11 cellular contexts compared by ENCODE assay signal in genomic region chr16:54171855-54172537, GRCh38.
DNase-seq lines count a peak whose midpoint lies in the region; ATAC-seq and TF ChIP-seq lines count a peak whose summit lies in the region.
"Had no signal": no experiment of that assay in that cellular context is flagged by ENCODE, and none has a peak within 500 bp of the region (broad histone marks: within the 10 kb centered on the region; RNA-seq: fewer than 3 reads in every experiment).

No MANE protein-coding gene starts in this region.

- no peaks in the 10 kb centered on the region for H3F3A ChIP-seq in GM23248 (ENCODE audit: insufficient read depth)

- DNase-seq in GM23248 (peak; percentile 19), NCI-H69 (lab: John Stamatoyannopoulos, UW) (peak; percentile 92), endodermal cell (peak; percentile 63), skeletal muscle cell (ENCODE audit: low read depth) (peak; percentile 47), NCI-H187 (lab: John Stamatoyannopoulos, UW) (no peak)
- no peak for DNase-seq in CD8-positive, alpha-beta T cell
- DNase-seq: activated T-cell treated with anti-CD3 and anti-CD28 coated beads, Interleukin-2, amount 50 U/mL, for 72 hours; HCEC 1CT; stimulated activated CD4-positive, alpha-beta T cell treated with anti-CD3 and anti-CD28 coated beads, Interleukin-4, amount 100 ng/mL, for 4 hours had no signal

- H3K4me1 Mint-ChIP-seq in endodermal cell: peaks cover 46% of the 10 kb centered on the region
- H3K4me1 Mint-ChIP-seq in CD8-positive, alpha-beta T cell (ENCODE audit: low read depth): no peaks in the 10 kb centered on the region

- no peaks in the 10 kb centered on the region for H3K36me3 Mint-ChIP-seq in endodermal cell (ENCODE audit: low read depth)
- no peaks in the 10 kb centered on the region for H3K36me3 Mint-ChIP-seq in CD8-positive, alpha-beta T cell

- WGBS in GM23248 (ENCODE audit: low coverage in 1 of 2, low lambda C conversion rate in 2 of 2, missing lambda C conversion rate in 2 of 2), 2 experiments: 73 to 74% methylated on average over 17 of the region's 17 CpGs
- WGBS in endodermal cell (ENCODE audit: insufficient coverage in 1 of 2, insufficient read length in 1 of 2), 2 experiments: 64 to 72% methylated on average over 12 to 17 of the region's 17 CpGs

- POLR2A ChIA-PET in CD8-positive, alpha-beta T cell (lab: Charles Lee): no interaction called here

- H3K27me3 ChIP-seq in GM23248 (replicated peaks; ENCODE audit: insufficient read depth): 0 out of 2 replicates have a peak, but pooled peaks cover 4% of the 10 kb centered on the region
- no peaks in the 10 kb centered on the region for H3K27me3 ChIP-seq in endodermal cell (ENCODE audit: control insufficient read depth, insufficient read depth, low read length, poor library complexity, severe bottlenecking)
- no peaks in the 10 kb centered on the region for H3K27me3 ChIP-seq in CD8-positive, alpha-beta T cell (ENCODE audit: insufficient read depth, low read length)
- H3K27me3 ChIP-seq: vagina had no signal

- H4K20me1 ChIP-seq in GM23248 (ENCODE audit: insufficient read depth): no peaks in the 10 kb centered on the region

- no peak overlapping the region for H3K4me2 ChIP-seq in GM23248 (ENCODE audit: unreplicated experiment)

- CTCF ChIA-PET in CD8-positive, alpha-beta T cell (lab: Charles Lee): no interaction called here

- H3K9ac ChIP-seq in GM23248: no peak overlapping the region
- H3K9ac ChIP-seq in endodermal cell (ENCODE audit: extremely low read depth, low read length, poor library complexity, severe bottlenecking): no peak overlapping the region

- H3K79me2 ChIP-seq in GM23248 (ENCODE audit: insufficient read depth): no peaks in the 10 kb centered on the region

- no peaks in the 10 kb centered on the region for H3K27me3 Mint-ChIP-seq in endodermal cell (ENCODE audit: insufficient read depth)
- peaks cover 13% of the 10 kb centered on the region for H3K27me3 Mint-ChIP-seq in CD8-positive, alpha-beta T cell (ENCODE audit: low read depth)

- H3K36me3 ChIP-seq in GM23248 (ENCODE audit: low read depth) (no peaks in the 10 kb centered on the region), endodermal cell (ENCODE audit: control insufficient read depth, insufficient read depth, low read length) (no peaks in the 10 kb centered on the region)
- no peaks in the 10 kb centered on the region for H3K36me3 ChIP-seq in CD8-positive, alpha-beta T cell (ENCODE audit: insufficient read depth, low read length)
- H3K36me3 ChIP-seq: vagina had no signal

- peak overlapping the region; percentile 71 for H3K27ac Mint-ChIP-seq in endodermal cell
- no peak overlapping the region for H3K27ac Mint-ChIP-seq in CD8-positive, alpha-beta T cell
- H3K27ac Mint-ChIP-seq: activated T-cell treated with anti-CD3 and anti-CD28 coated beads, Interleukin-2, amount 50 U/mL, for 72 hours had no signal

- H3K27ac ChIP-seq in GM23248 (no peak overlapping the region), endodermal cell (ENCODE audit: low read depth, low read length) (no peak overlapping the region)
- H3K27ac ChIP-seq in CD8-positive, alpha-beta T cell (ENCODE audit: low read depth, low read length): no peak overlapping the region
- H3K27ac ChIP-seq: vagina had no signal

- no peak overlapping the region for H2AFZ ChIP-seq in GM23248

- no peak for TF ChIP-seq CTCF in endodermal cell (conservative IDR thresholded peaks at IDR 0.05)
- TF ChIP-seq CTCF in CD8-positive, alpha-beta T cell (IDR thresholded peaks at IDR 0.05): no peak

- no peak overlapping the region for H3K4me3 ChIP-seq in GM23248
- H3K4me3 ChIP-seq in endodermal cell (ENCODE audit: low read length): peak overlapping the region; percentile 36
- H3K4me3 ChIP-seq in skeletal muscle cell (ENCODE audit: low read depth, low read length): no peak overlapping the region
- no peak overlapping the region for H3K4me3 ChIP-seq in CD8-positive, alpha-beta T cell (ENCODE audit: low read depth, low read length)
- H3K4me3 ChIP-seq: vagina had no signal

- H3K4me3 Mint-ChIP-seq in endodermal cell: no peak overlapping the region
- H3K4me3 Mint-ChIP-seq in CD8-positive, alpha-beta T cell: no peak overlapping the region
- H3K4me3 Mint-ChIP-seq: activated T-cell treated with anti-CD3 and anti-CD28 coated beads, Interleukin-2, amount 50 U/mL, for 72 hours had no signal

- no peak for ATAC-seq in HG02763 (IDR thresholded peaks at IDR 0.05; ENCODE audit: unreplicated experiment)
- ATAC-seq in CD8-positive, alpha-beta T cell: no peak
- ATAC-seq: activated T-cell treated with anti-CD3 and anti-CD28 coated beads, Interleukin-2, amount 50 U/mL, for 72 hours had no signal

- in situ Hi-C loops in GM23248 (cut with MboI): loop anchor here (10.0 kb wide), 1 partner anchor 397 kb away; no protein-coding TSS in a partner anchor

- peaks cover 8% of the 10 kb centered on the region; the same call in 1 of the 2 replicates for H3K4me1 ChIP-seq in GM23248 (ENCODE audit: insufficient read depth)
- H3K4me1 ChIP-seq in endodermal cell (ENCODE audit: control insufficient read depth, insufficient read depth, low read length): peaks cover 10% of the 10 kb centered on the region
- H3K4me1 ChIP-seq in CD8-positive, alpha-beta T cell (ENCODE audit: insufficient read depth, low read length): no peaks in the 10 kb centered on the region
- H3K4me1 ChIP-seq: vagina had no signal

- no peaks in the 10 kb centered on the region for H3K9me3 Mint-ChIP-seq in endodermal cell
- no peaks in the 10 kb centered on the region for H3K9me3 Mint-ChIP-seq in CD8-positive, alpha-beta T cell
- H3K9me3 Mint-ChIP-seq: activated T-cell treated with anti-CD3 and anti-CD28 coated beads, Interleukin-2, amount 50 U/mL, for 72 hours had no signal

- H3K9me3 ChIP-seq in GM23248 (ENCODE audit: low read depth) (no peaks in the 10 kb centered on the region), endodermal cell (ENCODE audit: control insufficient read depth, low read length) (no peaks in the 10 kb centered on the region)
- no peaks in the 10 kb centered on the region for H3K9me3 ChIP-seq in CD8-positive, alpha-beta T cell (ENCODE audit: low read length)
- H3K9me3 ChIP-seq: vagina had no signal

- intact Hi-C loops in CD8-positive, alpha-beta T cell (cut with DNase I, micrococcal nuclease): no loop called here

- no peaks in the 10 kb centered on the region for H3K9me2 ChIP-seq in GM23248 (ENCODE audit: insufficient read depth)

Comparison
In these comparisons a context has a peak if more than half of its experiments do, and no peak if none do; other contexts are left out.
1. DNase-seq: peak in GM23248 (single experiment), NCI-H69 (single experiment), endodermal cell (single experiment) and skeletal muscle cell (single experiment); none in CD8-positive, alpha-beta T cell (0 of 7) and NCI-H187 (0 of 2).